Comparison of ENCODE assay signal across 8 cellular contexts in genomic region chr2:47344890-47345583, GRCh38. TPM values are rescaled to one million over a fixed set of nuclear protein-coding genes. Genes with fewer than 3 reads are reported as not detected.
DNase-seq lines count a peak whose midpoint lies in the region; ATAC-seq and TF ChIP-seq lines count a peak whose summit lies in the region.

No MANE protein-coding gene starts in this region.

- H3K9me3 Mint-ChIP-seq in effector memory CD8-positive, alpha-beta T cell = no peaks in the 10 kb centered on the region

- peaks cover 40 to 44% of the 10 kb centered on the region in 2 donors for H3K27me3 Mint-ChIP-seq in effector memory CD8-positive, alpha-beta T cell

- H3K4me1 ChIP-seq in iPS-18a (ENCODE audit: control insufficient read depth, low read depth, low read length) (peaks cover 26% of the 10 kb centered on the region), sigmoid colon (peaks cover 0 to 24% (median 17%) of the 10 kb centered on the region in 4 donors)
- no peaks in the 10 kb centered on the region for H3K4me1 ChIP-seq in effector memory CD4-positive, alpha-beta T cell (ENCODE audit: control insufficient read depth, insufficient read depth, low read length, poor library complexity, severe bottlenecking)

- H3K27ac ChIP-seq in iPS-18a (ENCODE audit: low read length) (peak overlapping the region; percentile 99), sigmoid colon (peak overlapping the region; percentile 8 to 51 (median 33))
- no peak overlapping the region for H3K27ac ChIP-seq in effector memory CD4-positive, alpha-beta T cell (ENCODE audit: insufficient read depth, low read length, poor library complexity, severe bottlenecking)

- in situ Hi-C loops in T47D (cut with HindIII; ENCODE audit: low pct_unique_long_range_greater_than_20kb, low sequenced_read_pairs) = no loop called here

- H3K4me3 Mint-ChIP-seq in effector memory CD8-positive, alpha-beta T cell = peak overlapping the region in 1 of 2 donors; percentile 22

- H3K4me1 Mint-ChIP-seq in effector memory CD8-positive, alpha-beta T cell (ENCODE audit: low read depth in 2 of 2) = peaks cover 7 to 9% of the 10 kb centered on the region in 2 donors

- no peak overlapping the region for H3K27ac Mint-ChIP-seq in effector memory CD8-positive, alpha-beta T cell

- intact Hi-C loops in sigmoid colon (cut with DNase I) = loop anchor here (5.0 kb wide), 1 partner anchor 422 kb away; no protein-coding TSS in a partner anchor

- H3K27me3 ChIP-seq in iPS-18a (ENCODE audit: control insufficient read depth, insufficient read depth, low read length) (no peaks in the 10 kb centered on the region), sigmoid colon (no peaks in the 10 kb centered on the region)
- H3K27me3 ChIP-seq in effector memory CD4-positive, alpha-beta T cell (replicated peaks; ENCODE audit: control insufficient read depth, insufficient read depth, low read length, poor library complexity, severe bottlenecking) = peaks cover 4% of the 10 kb centered on the region

- no peak for ATAC-seq in effector memory CD8-positive, alpha-beta T cell (replicated peaks)
- no peak for ATAC-seq in HG03565 (IDR thresholded peaks at IDR 0.05; ENCODE audit: unreplicated experiment)

- DNase-seq in EH (ENCODE audit: low read depth) = peak; percentile 85
- DNase-seq in NCI-H2171 treated with DMSO at 0.1 percent for 48 hours (lab: John Stamatoyannopoulos, UW) = peak; percentile 99
- DNase-seq in T47D (ENCODE audit: low read depth in 1 of 2, low spot score in 1 of 2) = peak; percentile 43 to 93
- DNase-seq in sigmoid colon = peak; percentile 76
- DNase-seq in effector memory CD4-positive, alpha-beta T cell = no peak
- no peak for DNase-seq in effector memory CD8-positive, alpha-beta T cell

- H3K36me3 ChIP-seq in iPS-18a (ENCODE audit: control insufficient read depth, low read depth, low read length) (peaks cover 5% of the 10 kb centered on the region), sigmoid colon (no peaks in the 10 kb centered on the region)
- H3K36me3 ChIP-seq in effector memory CD4-positive, alpha-beta T cell (ENCODE audit: control insufficient read depth, insufficient read depth, low read length) = no peaks in the 10 kb centered on the region

- peak in 1 of 2 donors; percentile 51 for TF ChIP-seq POLR2A in sigmoid colon (IDR thresholded peaks at IDR 0.05)

- H3K36me3 Mint-ChIP-seq in effector memory CD8-positive, alpha-beta T cell (ENCODE audit: insufficient read depth) = no peaks in the 10 kb centered on the region

- H3K4me3 ChIP-seq in iPS-18a (ENCODE audit: low read length) (peak overlapping the region; percentile 77), sigmoid colon (peak overlapping the region in 3 of 4 donors; percentile 4 to 22 (median 21))
- H3K4me3 ChIP-seq in effector memory CD4-positive, alpha-beta T cell (ENCODE audit: insufficient read depth, low read depth, low read length, poor library complexity, severe bottlenecking) = no peak overlapping the region

- peak in 3 of 4 experiments; percentile 14 to 36 (median 22) for TF ChIP-seq CTCF in sigmoid colon (IDR thresholded peaks at IDR 0.05)

- H3K9me3 ChIP-seq in iPS-18a (ENCODE audit: control insufficient read depth, low read depth, low read length) (no peaks in the 10 kb centered on the region), sigmoid colon (no peaks in the 10 kb centered on the region)
- no peaks in the 10 kb centered on the region for H3K9me3 ChIP-seq in effector memory CD4-positive, alpha-beta T cell (ENCODE audit: control insufficient read depth, low read length)

- no peak for TF ChIP-seq EP300 in sigmoid colon (IDR thresholded peaks at IDR 0.05)

- H3K9ac ChIP-seq in iPS-18a (ENCODE audit: low read length) = peak overlapping the region; percentile 96

- WGBS in sigmoid colon, 2 donors = 1 to 6% methylated on average over 13 of the region's 13 CpGs

RNA-seq across cellular contexts. Expression of gene EPCAM, which starts 24.1 kb away (rescaled TPM):
- total RNA-seq in sigmoid colon = 1 to 10 TPM in 1 of 4 donors, not detected in 3; 3.2 TPM
- polyA plus RNA-seq in sigmoid colon = 100 to 1,000 TPM; 201 to 720 (median 296) TPM

RNA-seq across cellular contexts. Expression of gene MSH2, which starts 57.9 kb away (rescaled TPM):
- 10 to 100 TPM in 2 of 4 donors, 1 to 10 TPM in 2; 8.0 to 13.9 (median 10.4) TPM for total RNA-seq in sigmoid colon
- polyA plus RNA-seq in sigmoid colon = 10 to 100 TPM in 1 of 3 donors, 1 to 10 TPM in 2; 7.2 to 12.4 (median 7.6) TPM

Comparison
In these comparisons a context has a peak if more than half of its experiments do, and no peak if none do; other contexts are left out.
1. DNase-seq: peak in EH (single experiment), NCI-H2171 treated with DMSO at 0.1 percent for 48 hours (single experiment), T47D (2 of 2) and sigmoid colon (single experiment); none in effector memory CD4-positive, alpha-beta T cell (0 of 3) and effector memory CD8-positive, alpha-beta T cell (0 of 3).